ENCODE assay signal across 10 cellular contexts in genomic region chr17:7673239-7673638, GRCh38. TPM values are rescaled to one million over a fixed set of nuclear protein-coding genes. Genes with fewer than 3 reads are reported as not detected.
DNase-seq lines count a peak whose midpoint lies in the region; FAIRE-seq and TF ChIP-seq lines count a peak whose summit lies in the region.
"Had no signal": no experiment of that assay in that cellular context is flagged by ENCODE, and none has a peak within 500 bp of the region (broad histone marks: within the 10 kb centered on the region; RNA-seq: fewer than 3 reads in every experiment).

No MANE protein-coding gene starts in this region.

- TF ChIP-seq EP300 in ovary (IDR thresholded peaks at IDR 0.05) (no peak), tibial nerve (IDR thresholded peaks at IDR 0.05) (no peak)

- H3K9me3 ChIP-seq in endodermal cell (ENCODE audit: control insufficient read depth, low read length): peaks cover 13% of the 10 kb centered on the region
- H3K9me3 ChIP-seq in ovary: no peaks in the 10 kb centered on the region
- peaks cover 0 to 10% (median 0%) of the 10 kb centered on the region in 4 donors for H3K9me3 ChIP-seq in tibial nerve
- H3K9me3 ChIP-seq: Caco-2 had no signal

- peak; percentile 69 for DNase-seq in activated CD4-positive, CD25-positive, alpha-beta regulatory T cell treated with anti-CD3 and anti-CD28 coated beads, Interleukin-2, amount 50 U/mL, for 72 hours
- no peak for DNase-seq in activated CD4-positive, CD25-positive, alpha-beta regulatory T cell (lab: John Stamatoyannopoulos, UW)
- DNase-seq in RCC 7860 (ENCODE audit: low spot score) (peak; percentile 9), endodermal cell (peak; percentile 93), NCI-H2107 treated with DMSO at 0.1 percent for 48 hours (lab: John Stamatoyannopoulos, UW; ENCODE audit: unreplicated experiment) (no peak), ovary (no peak), tibial nerve (ENCODE audit: low spot score in 2 of 2) (no peak)
- peak; percentile 78 for DNase-seq in stimulated activated CD8-positive, alpha-beta memory T cell treated with anti-CD3 and anti-CD28 coated beads, Interleukin-4, amount 100 ng/mL, for 48 hours

- H3K27ac Mint-ChIP-seq in endodermal cell: no peak overlapping the region
- H3K27ac Mint-ChIP-seq: activated naive CD4-positive, alpha-beta T cell treated with anti-CD3 and anti-CD28 coated beads, Interleukin-2, amount 50 U/mL, for 24 hours had no signal

- H3K4me3 Mint-ChIP-seq in endodermal cell: no peak overlapping the region
- H3K4me3 Mint-ChIP-seq: activated naive CD4-positive, alpha-beta T cell treated with anti-CD3 and anti-CD28 coated beads, Interleukin-2, amount 50 U/mL, for 24 hours had no signal

- peaks cover 4% of the 10 kb centered on the region for H3K9me3 Mint-ChIP-seq in endodermal cell
- H3K9me3 Mint-ChIP-seq: activated naive CD4-positive, alpha-beta T cell treated with anti-CD3 and anti-CD28 coated beads, Interleukin-2, amount 50 U/mL, for 24 hours had no signal

- H3K4me3 ChIP-seq in endodermal cell (ENCODE audit: low read length) (peak overlapping the region; percentile 11), ovary (no peak overlapping the region), tibial nerve (no peak overlapping the region)

- H3K4me1 Mint-ChIP-seq in endodermal cell: peaks cover 15% of the 10 kb centered on the region

- H3K9ac ChIP-seq in endodermal cell (ENCODE audit: extremely low read depth, low read length, poor library complexity, severe bottlenecking): no peak overlapping the region

- no peak overlapping the region for H3K27ac ChIP-seq in endodermal cell (ENCODE audit: low read depth, low read length)
- no peak overlapping the region for H3K27ac ChIP-seq in ovary
- H3K27ac ChIP-seq in tibial nerve: no peak overlapping the region

- TF ChIP-seq CTCF in endodermal cell (conservative IDR thresholded peaks at IDR 0.05) (peak; percentile 89), ovary (IDR thresholded peaks at IDR 0.05) (no peak), tibial nerve (IDR thresholded peaks at IDR 0.05) (no peak)

- H3K36me3 ChIP-seq in endodermal cell (ENCODE audit: control insufficient read depth, insufficient read depth, low read length): peaks cover 41% of the 10 kb centered on the region
- no peaks in the 10 kb centered on the region for H3K36me3 ChIP-seq in ovary
- H3K36me3 ChIP-seq in tibial nerve: peaks cover 9 to 84% (median 28%) of the 10 kb centered on the region in 3 donors

- peaks cover 62% of the 10 kb centered on the region for H3K36me3 Mint-ChIP-seq in endodermal cell (ENCODE audit: low read depth)

- intact Hi-C loops in ovary (cut with DNase I): no loop called here

- 85 to 93% methylated on average over 2 of the region's 2 CpGs for WGBS in endodermal cell (ENCODE audit: insufficient coverage in 1 of 2, insufficient read length in 1 of 2), 2 experiments
- 88 to 89% (median 89%) methylated on average over 2 of the region's 2 CpGs for WGBS in ovary, 3 donors
- 87 to 90% methylated on average over 2 of the region's 2 CpGs for WGBS in tibial nerve, 2 donors

- no peak for FAIRE-seq in RCC 7860 (lab: Jason Lieb, UNC)

- H3K27me3 Mint-ChIP-seq in endodermal cell (ENCODE audit: insufficient read depth): no peaks in the 10 kb centered on the region
- H3K27me3 Mint-ChIP-seq: activated naive CD4-positive, alpha-beta T cell treated with anti-CD3 and anti-CD28 coated beads, Interleukin-2, amount 50 U/mL, for 24 hours had no signal

- TF ChIP-seq POLR2A in ovary (IDR thresholded peaks at IDR 0.05) (no peak), tibial nerve (IDR thresholded peaks at IDR 0.05) (no peak)

- no peaks in the 10 kb centered on the region for H3K27me3 ChIP-seq in endodermal cell (ENCODE audit: control insufficient read depth, insufficient read depth, low read length, poor library complexity, severe bottlenecking)
- H3K27me3 ChIP-seq in ovary: no peaks in the 10 kb centered on the region
- H3K27me3 ChIP-seq in tibial nerve: no peaks in the 10 kb centered on the region

- H3K4me1 ChIP-seq in endodermal cell (ENCODE audit: control insufficient read depth, insufficient read depth, low read length): no peaks in the 10 kb centered on the region
- no peaks in the 10 kb centered on the region for H3K4me1 ChIP-seq in ovary (ENCODE audit: insufficient read depth)
- H3K4me1 ChIP-seq in tibial nerve: no peaks in the 10 kb centered on the region
- H3K4me1 ChIP-seq: Caco-2 had no signal

RNA-seq across cellular contexts. Expression of gene TP53, which starts 14.1 kb away (rescaled TPM):
- total RNA-seq in endodermal cell: 100 to 1,000 TPM; 113 to 130 TPM
- polyA plus RNA-seq in endodermal cell (2013, experiment 1 of 2): 96.7 TPM
- 83.4 TPM for polyA plus RNA-seq in endodermal cell (2013, experiment 2 of 2)
- 100 to 1,000 TPM in 1 of 7 donors, 10 to 100 TPM in 6; 16.3 to 124 (median 73.5) TPM for total RNA-seq in ovary
- 10 to 100 TPM; 29.7 to 43.7 TPM for polyA plus RNA-seq in ovary
- 10 to 100 TPM; 26.7 to 32.1 (median 30.0) TPM for total RNA-seq in tibial nerve

RNA-seq across cellular contexts. Expression of gene WRAP53, which starts 15.0 kb away (rescaled TPM):
- 10 to 100 TPM; 21.7 to 30.8 TPM for total RNA-seq in endodermal cell
- 27.8 TPM for polyA plus RNA-seq in endodermal cell (2013, experiment 1 of 2)
- 24.6 TPM for polyA plus RNA-seq in endodermal cell (2013, experiment 2 of 2)
- total RNA-seq in ovary: 10 to 100 TPM in 1 of 7 donors, 1 to 10 TPM in 6; 1.1 to 10.1 (median 6.9) TPM
- polyA plus RNA-seq in ovary: 1 to 10 TPM; 4.3 to 6.1 TPM
- 1 to 10 TPM; 3.6 to 8.0 (median 4.8) TPM for total RNA-seq in tibial nerve

RNA-seq across cellular contexts. Expression of gene ATP1B2, which starts 22.5 kb away (rescaled TPM):
- 1 to 10 TPM; 6.4 to 7.5 TPM for total RNA-seq in endodermal cell
- 38.5 TPM for polyA plus RNA-seq in endodermal cell (2013, experiment 1 of 2)
- polyA plus RNA-seq in endodermal cell (2013, experiment 2 of 2): 30.5 TPM
- total RNA-seq in ovary: 10 to 100 TPM in 5 of 7 donors, 1 to 10 TPM in 2; 3.6 to 74.5 (median 34.1) TPM
- polyA plus RNA-seq in ovary: 10 to 100 TPM; 15.3 to 35.1 TPM
- total RNA-seq in tibial nerve: 1 to 10 TPM; 1.5 to 3.9 (median 1.9) TPM

RNA-seq across cellular contexts. Expression of gene EFNB3, which starts 31.8 kb away (rescaled TPM):
- total RNA-seq in endodermal cell (10 to 100 TPM; 12.8 to 15.0 TPM), ovary (10 to 100 TPM in 1 of 7 donors, 1 to 10 TPM in 6; 1.6 to 11.7 (median 3.3) TPM), tibial nerve (under 1 TPM in 2 of 4 donors, not detected in 2; 0.20 to 0.21 TPM)
- 72.5 TPM for polyA plus RNA-seq in endodermal cell (2013, experiment 1 of 2)
- polyA plus RNA-seq in endodermal cell (2013, experiment 2 of 2): 62.3 TPM
- polyA plus RNA-seq in ovary: 1 to 10 TPM; 5.1 to 5.9 TPM

RNA-seq across cellular contexts. Expression of gene SHBG, which starts 43.3 kb away (rescaled TPM):
- total RNA-seq in endodermal cell (1 to 10 TPM in 1 of 2 donors, under 1 TPM in 1; 0.77 to 1.9 TPM), ovary (1 to 10 TPM in 4 of 7 donors, under 1 TPM in 3; 0.69 to 1.3 (median 1.1) TPM), tibial nerve (1 to 10 TPM in 1 of 4 donors, under 1 TPM in 1, not detected in 2; 0.63 to 1.2 TPM)
- polyA plus RNA-seq in endodermal cell (2013, experiment 1 of 2): 0.68 TPM
- polyA plus RNA-seq in endodermal cell (2013, experiment 2 of 2): 1.0 TPM
- under 1 TPM; 0.63 to 0.67 TPM for polyA plus RNA-seq in ovary

Comparison
In these comparisons a context has a peak if more than half of its experiments do, and no peak if none do; other contexts are left out.
1. DNase-seq: peak in activated CD4-positive, CD25-positive, alpha-beta regulatory T cell treated with anti-CD3 and anti-CD28 coated beads, Interleukin-2, amount 50 U/mL, for 72 hours (single experiment), RCC 7860 (single experiment), endodermal cell (single experiment) and stimulated activated CD8-positive, alpha-beta memory T cell treated with anti-CD3 and anti-CD28 coated beads, Interleukin-4, amount 100 ng/mL, for 48 hours (single experiment); none in activated CD4-positive, CD25-positive, alpha-beta regulatory T cell (0 of 4), NCI-H2107 treated with DMSO at 0.1 percent for 48 hours (single experiment), ovary (0 of 5) and tibial nerve (0 of 2).